ENCODE assay signal across 16 cellular contexts in genomic region chr3:128550471-128551126, GRCh38. TPM values are rescaled to one million over a fixed set of nuclear protein-coding genes. Genes with fewer than 3 reads are reported as not detected.
DNase-seq lines count a peak whose midpoint lies in the region; ATAC-seq and TF ChIP-seq lines count a peak whose summit lies in the region.
"Had no signal": no experiment of that assay in that cellular context is flagged by ENCODE, and none has a peak within 500 bp of the region (broad histone marks: within the 10 kb centered on the region; RNA-seq: fewer than 3 reads in every experiment).

No MANE protein-coding gene starts in this region.

- ATAC-seq in RWPE2 (ENCODE audit: low read depth): no peak

- TF ChIP-seq EP300 in esophagus muscularis mucosa (IDR thresholded peaks at IDR 0.05) (no peak), tibial nerve (IDR thresholded peaks at IDR 0.05) (no peak)

- no TSS peak for BruUV-seq in A673 (replicated peaks; lab: Mats Ljungman, UMichigan)

- intact Hi-C loops in esophagus muscularis mucosa (cut with DNase I) (no loop called here), posterior vena cava (cut with DNase I) (loop anchor here in 1 of 2 donors (10.0 kb wide), 1 partner anchor 1854 kb away; no protein-coding TSS in a partner anchor), A673 (cut with micrococcal nuclease; ENCODE audit: unreplicated experiment) (no loop called here)

- TF ChIP-seq CTCF in RWPE2 (IDR thresholded peaks at IDR 0.05; ENCODE audit: poor library complexity, severe bottlenecking) (no peak), esophagus muscularis mucosa (IDR thresholded peaks at IDR 0.05) (no peak), A673 (conservative IDR thresholded peaks at IDR 0.05; ENCODE audit: low read depth, low read length) (no peak), tibial nerve (IDR thresholded peaks at IDR 0.05) (no peak)

- DNase-seq in activated CD8-positive, alpha-beta memory T cell treated with anti-CD3 and anti-CD28 coated beads for 24 hours: peak; percentile 7
- DNase-seq in activated CD8-positive, alpha-beta memory T cell treated with anti-CD3 and anti-CD28 coated beads, Interleukin-2, amount 50 U/mL, for 48 hours: no peak
- no peak for DNase-seq in RWPE2 (ENCODE audit: low spot score)
- peak; percentile 87 for DNase-seq in esophagus muscularis mucosa (ENCODE audit: extremely low spot score)
- DNase-seq in posterior vena cava (ENCODE audit: low spot score): peak; percentile 58
- DNase-seq in A673 (ENCODE audit: low spot score): no peak
- DNase-seq in NCI-H510A (lab: John Stamatoyannopoulos, UW): no peak
- DNase-seq in tibial nerve (ENCODE audit: low spot score in 2 of 2): no peak
- DNase-seq: CD4-positive, alpha-beta memory T cell; GF-D8; NCI-H1436 treated with DMSO at 0.1 percent for 48 hours; NCI-H2081; NCI-H524 treated with DMSO at 0.1 percent for 48 hours had no signal

- H3K27ac ChIP-seq in RWPE2 (ENCODE audit: poor library complexity, severe bottlenecking) (peak overlapping the region; percentile 59), esophagus muscularis mucosa (replicated peaks in 1 of 4) (no peak overlapping the region), A673 (ENCODE audit: low read depth, low read length, poor library complexity, severe bottlenecking) (no peak overlapping the region), tibial nerve (no peak overlapping the region)
- H3K27ac ChIP-seq: 22Rv1, KMS-11 had no signal

- no peaks in the 10 kb centered on the region for H3K9me3 ChIP-seq in RWPE2 (ENCODE audit: severe bottlenecking)
- H3K9me3 ChIP-seq in esophagus muscularis mucosa: no peaks in the 10 kb centered on the region
- H3K9me3 ChIP-seq in A673 (ENCODE audit: low read depth, low read length, poor library complexity, severe bottlenecking): no peaks in the 10 kb centered on the region
- no peaks in the 10 kb centered on the region for H3K9me3 ChIP-seq in tibial nerve

- H3K36me3 ChIP-seq in RWPE2 (ENCODE audit: low read depth) (no peaks in the 10 kb centered on the region), esophagus muscularis mucosa (no peaks in the 10 kb centered on the region), A673 (ENCODE audit: insufficient read depth, low read length, poor library complexity, severe bottlenecking) (no peaks in the 10 kb centered on the region), tibial nerve (no peaks in the 10 kb centered on the region)

- CTCF ChIA-PET in A673 (lab: Charles Lee): no interaction called here

- H3K27me3 ChIP-seq in RWPE2 (ENCODE audit: insufficient read depth, poor library complexity, severe bottlenecking): no peaks in the 10 kb centered on the region
- H3K27me3 ChIP-seq in esophagus muscularis mucosa: peaks cover 0 to 53% (median 8%) of the 10 kb centered on the region in 4 donors
- no peaks in the 10 kb centered on the region for H3K27me3 ChIP-seq in A673 (replicated peaks; ENCODE audit: insufficient read depth, low read depth, low read length, poor library complexity)
- peaks cover 0 to 13% of the 10 kb centered on the region in 2 donors for H3K27me3 ChIP-seq in tibial nerve

- no peak for TF ChIP-seq POLR2A in esophagus muscularis mucosa (IDR thresholded peaks at IDR 0.05; ENCODE audit: low read depth)
- no peak for TF ChIP-seq POLR2A in tibial nerve (IDR thresholded peaks at IDR 0.05)

- POLR2A ChIA-PET in A673 (lab: Charles Lee; ENCODE audit: low non-redundant PET): interaction anchor here (0.5 kb wide), 1 partner anchor 24 kb away, joined by 4 read pairs; no protein-coding TSS in a partner anchor

- H3K4me3 ChIP-seq in RWPE2 (ENCODE audit: severe bottlenecking) (no peak overlapping the region), esophagus muscularis mucosa (no peak overlapping the region), A673 (ENCODE audit: low read depth, low read length, poor library complexity, severe bottlenecking) (no peak overlapping the region), tibial nerve (no peak overlapping the region)
- H3K4me3 ChIP-seq: GM23338 had no signal

- WGBS in esophagus muscularis mucosa: 82% methylated on average over 17 of the region's 18 CpGs
- WGBS in tibial nerve, 2 donors: 82 to 92% methylated on average over 15 to 18 of the region's 18 CpGs

- H3K4me1 ChIP-seq in RWPE2 (ENCODE audit: insufficient read depth, poor library complexity, severe bottlenecking) (peaks cover 17% of the 10 kb centered on the region), esophagus muscularis mucosa (peaks cover 15 to 32% (median 21%) of the 10 kb centered on the region in 4 donors), A673 (ENCODE audit: insufficient read depth, low read length, poor library complexity, severe bottlenecking) (peaks cover 11% of the 10 kb centered on the region), tibial nerve (peaks cover 0 to 23% (median 0%) of the 10 kb centered on the region in 4 donors)

RNA-seq across cellular contexts. Expression of gene GATA2, which starts 57.6 kb away (rescaled TPM):
- total RNA-seq in esophagus muscularis mucosa (10 to 100 TPM in 3 of 4 donors, 1 to 10 TPM in 1; 10.0 to 16.9 (median 13.4) TPM), posterior vena cava (10 to 100 TPM; 11.6 to 11.9 TPM), A673 (2021) (14.2 and 19.4 TPM in 2 replicates), tibial nerve (10 to 100 TPM in 3 of 4 donors, 1 to 10 TPM in 1; 8.1 to 24.7 (median 15.9) TPM)
- total RNA-seq: CD4-positive, alpha-beta memory T cell had no signal

Comparison
In these comparisons a context has a peak if more than half of its experiments do, and no peak if none do; other contexts are left out.
1. DNase-seq: peak in activated CD8-positive, alpha-beta memory T cell treated with anti-CD3 and anti-CD28 coated beads for 24 hours (single experiment), esophagus muscularis mucosa (single experiment) and posterior vena cava (single experiment); none in activated CD8-positive, alpha-beta memory T cell treated with anti-CD3 and anti-CD28 coated beads, Interleukin-2, amount 50 U/mL, for 48 hours (single experiment), RWPE2 (single experiment), A673 (single experiment), NCI-H510A (single experiment) and tibial nerve (0 of 2).